In genomic region chr5:38846379-38846967, GRCh38 we compare ENCODE assay signal across 9 cellular contexts. TPM values are rescaled to one million over a fixed set of nuclear protein-coding genes. Genes with fewer than 3 reads are reported as not detected.
DNase-seq lines count a peak whose midpoint lies in the region; ATAC-seq and TF ChIP-seq lines count a peak whose summit lies in the region.
"Had no signal": no experiment of that assay in that cellular context is flagged by ENCODE, and none has a peak within 500 bp of the region (broad histone marks: within the 10 kb centered on the region; RNA-seq: fewer than 3 reads in every experiment).

No MANE protein-coding gene starts in this region.

- H3K36me3 ChIP-seq in MG63, result peaks cover 25% of the 10 kb centered on the region
- H3K36me3 ChIP-seq in endodermal cell (ENCODE audit: control insufficient read depth, insufficient read depth, low read length), result no peaks in the 10 kb centered on the region

- no peaks in the 10 kb centered on the region for H3K4me1 ChIP-seq in endodermal cell (ENCODE audit: control insufficient read depth, insufficient read depth, low read length)

- H3K9me3 ChIP-seq in MG63 (peaks cover 9% of the 10 kb centered on the region), endodermal cell (ENCODE audit: control insufficient read depth, low read length) (no peaks in the 10 kb centered on the region)

- no peaks in the 10 kb centered on the region for H3K36me3 Mint-ChIP-seq in endodermal cell (ENCODE audit: low read depth)
- no peaks in the 10 kb centered on the region for H3K36me3 Mint-ChIP-seq in natural killer cell treated with Interleukin-12 subunit alpha and Interleukin-12 subunit beta and Interleukin-15 and Interleukin-18, amount 100 ng/mL, for 72 hours

- no peak overlapping the region for H3K27ac ChIP-seq in endodermal cell (ENCODE audit: low read depth, low read length)

- H3K9me3 Mint-ChIP-seq in endodermal cell, result no peaks in the 10 kb centered on the region
- peaks cover 3% of the 10 kb centered on the region for H3K9me3 Mint-ChIP-seq in natural killer cell treated with Interleukin-12 subunit alpha and Interleukin-12 subunit beta and Interleukin-15 and Interleukin-18, amount 100 ng/mL, for 72 hours

- peaks cover 3% of the 10 kb centered on the region for H3K4me1 Mint-ChIP-seq in endodermal cell
- H3K4me1 Mint-ChIP-seq in natural killer cell treated with Interleukin-12 subunit alpha and Interleukin-12 subunit beta and Interleukin-15 and Interleukin-18, amount 100 ng/mL, for 72 hours (ENCODE audit: low read depth in 2 of 2), result peaks cover 5 to 6% of the 10 kb centered on the region in 2 donors

- WGBS in endodermal cell (ENCODE audit: insufficient coverage in 1 of 2, insufficient read length in 1 of 2), 2 experiments, result 36 to 58% methylated on average over 10 to 21 of the region's 22 CpGs

- no peak for TF ChIP-seq CTCF in endodermal cell (conservative IDR thresholded peaks at IDR 0.05)

- DNase-seq in AG08396 (ENCODE audit: low spot score) (peak; percentile 29), MG63 (no peak), endodermal cell (peak; percentile 68), NCI-H446 treated with DMSO at 0.1 percent for 48 hours (lab: John Stamatoyannopoulos, UW) (no peak), GM19238 (ENCODE audit: insufficient read length, low spot score) (no peak), SHP77 treated with DMSO at 0.1 percent for 48 hours (lab: John Stamatoyannopoulos, UW) (no peak)
- DNase-seq in natural killer cell treated with Interleukin-12 subunit alpha and Interleukin-12 subunit beta and Interleukin-15 and Interleukin-18, amount 100 ng/mL, for 72 hours (ENCODE audit: low spot score), result no peak

- no peak for ATAC-seq in natural killer cell treated with Interleukin-12 subunit alpha and Interleukin-12 subunit beta and Interleukin-15 and Interleukin-18, amount 100 ng/mL, for 72 hours
- no peak for ATAC-seq in HG02763 (IDR thresholded peaks at IDR 0.05; ENCODE audit: unreplicated experiment)
- ATAC-seq: GM12878 had no signal

- H3K4me3 Mint-ChIP-seq in endodermal cell, result peak overlapping the region; percentile 72
- H3K4me3 Mint-ChIP-seq in natural killer cell treated with Interleukin-12 subunit alpha and Interleukin-12 subunit beta and Interleukin-15 and Interleukin-18, amount 100 ng/mL, for 72 hours, result peak overlapping the region; percentile 71

- H3K9ac ChIP-seq in endodermal cell (ENCODE audit: extremely low read depth, low read length, poor library complexity, severe bottlenecking), result no peak overlapping the region

- H3K27me3 ChIP-seq in MG63 (no peaks in the 10 kb centered on the region), endodermal cell (ENCODE audit: control insufficient read depth, insufficient read depth, low read length, poor library complexity, severe bottlenecking) (peaks cover 45% of the 10 kb centered on the region)

- H3K27ac Mint-ChIP-seq in endodermal cell, result no peak overlapping the region
- H3K27ac Mint-ChIP-seq in natural killer cell treated with Interleukin-12 subunit alpha and Interleukin-12 subunit beta and Interleukin-15 and Interleukin-18, amount 100 ng/mL, for 72 hours, result no peak overlapping the region

- H3K27me3 Mint-ChIP-seq in endodermal cell (ENCODE audit: insufficient read depth), result peaks cover 46% of the 10 kb centered on the region
- peaks cover 46 to 54% of the 10 kb centered on the region in 2 donors for H3K27me3 Mint-ChIP-seq in natural killer cell treated with Interleukin-12 subunit alpha and Interleukin-12 subunit beta and Interleukin-15 and Interleukin-18, amount 100 ng/mL, for 72 hours

- peak overlapping the region; percentile 86 for H3K4me3 ChIP-seq in MG63
- H3K4me3 ChIP-seq in endodermal cell (ENCODE audit: low read length), result peak overlapping the region; percentile 81
- H3K4me3 ChIP-seq: GM12878 had no signal

RNA-seq across cellular contexts. Expression of gene OSMR, which starts 0.7 kb away (rescaled TPM):
- 10.1 and 23.4 TPM in 2 replicates for total RNA-seq in MG63 (2014; rRNA removed; shearing (Covaris generic); ENCODE audit: low replicate concordance)
- 1 to 10 TPM; 1.3 to 4.4 TPM for total RNA-seq in endodermal cell
- 4.3 TPM for polyA plus RNA-seq in endodermal cell (2013, experiment 1 of 2)
- 6.6 TPM for polyA plus RNA-seq in endodermal cell (2013, experiment 2 of 2)
- total RNA-seq in natural killer cell treated with Interleukin-12 subunit alpha and Interleukin-12 subunit beta and Interleukin-15 and Interleukin-18, amount 100 ng/mL, for 72 hours, result under 1 TPM; 0.17 to 0.36 TPM

Comparison
In these comparisons a context has a peak if more than half of its experiments do, and no peak if none do; other contexts are left out.
1. DNase-seq: peak in AG08396 (single experiment) and endodermal cell (single experiment); none in MG63 (single experiment), natural killer cell treated with Interleukin-12 subunit alpha and Interleukin-12 subunit beta and Interleukin-15 and Interleukin-18, amount 100 ng/mL, for 72 hours (single experiment), NCI-H446 treated with DMSO at 0.1 percent for 48 hours (single experiment), GM19238 (single experiment) and SHP77 treated with DMSO at 0.1 percent for 48 hours (single experiment).